In genomic region chr12:113274848-113275247, GRCh38 we compare ENCODE assay signal across 27 cellular contexts. TPM values are rescaled to one million over a fixed set of nuclear protein-coding genes. Genes with fewer than 3 reads are reported as not detected.
DNase-seq lines count a peak whose midpoint lies in the region; ATAC-seq and TF ChIP-seq lines count a peak whose summit lies in the region.
"Had no signal": no experiment of that assay in that cellular context is flagged by ENCODE, and none has a peak within 500 bp of the region (broad histone marks: within the 10 kb centered on the region; RNA-seq: fewer than 3 reads in every experiment).

No MANE protein-coding gene starts in this region.

- no peaks in the 10 kb centered on the region for H4K20me1 ChIP-seq in IMR-90 (ENCODE audit: insufficient read depth, low read length)

- H3K4me1 ChIP-seq in IMR-90 (ENCODE audit: control insufficient read depth, insufficient read depth, low read length), result peaks cover 14% of the 10 kb centered on the region

- H3K27ac Mint-ChIP-seq in activated naive CD8-positive, alpha-beta T cell treated with anti-CD3 and anti-CD28 coated beads, Interleukin-2, amount 10 ng/mL, durations not matched to agents 7 days and 5 days, result peak overlapping the region; percentile 42
- H3K27ac Mint-ChIP-seq in activated naive CD8-positive, alpha-beta T cell treated with anti-CD3 and anti-CD28 coated beads for 36 hours, result no peak overlapping the region
- peak overlapping the region; percentile 78 for H3K27ac Mint-ChIP-seq in neural crest cell (ENCODE audit: unreplicated experiment)
- no peak overlapping the region for H3K27ac Mint-ChIP-seq in mesothelial cell of epicardium
- H3K27ac Mint-ChIP-seq: CD4-positive, alpha-beta T cell had no signal

- no peak overlapping the region for H3K4me2 ChIP-seq in IMR-90 (ENCODE audit: low read depth, low read length)
- H3K4me2 ChIP-seq: A549; BLaER1 treated with 17β-estradiol and CSF1 and Interleukin-3, amounts not matched to agents 10 nM and 100 nM; PC-9 had no signal

- TF ChIP-seq POLR2A in IMR-90 (IDR thresholded peaks at IDR 0.05; ENCODE audit: low read depth, low read length), result no peak

- CTCF ChIA-PET in IMR-90 (lab: Yijun Ruan, JAX), result no interaction called here

- peaks cover 8% of the 10 kb centered on the region; the same call in 1 of the 2 replicates for H3K36me3 ChIP-seq in IMR-90 (ENCODE audit: control insufficient read depth, insufficient read depth, low read length)

- H2AK9ac ChIP-seq in IMR-90 (replicated peaks; ENCODE audit: low read depth, low read length, poor library complexity), result no peak overlapping the region

- no peak overlapping the region for H3K4me3 ChIP-seq in IMR-90 (ENCODE audit: insufficient read depth, low read depth, low read length)
- H3K4me3 ChIP-seq: A549; BLaER1 treated with 17β-estradiol and CSF1 and Interleukin-3, amounts not matched to agents 10 nM and 100 nM; GM12878; PC-9 had no signal

- ATAC-seq in activated naive CD8-positive, alpha-beta T cell treated with anti-CD3 and anti-CD28 coated beads, Interleukin-2, amount 10 ng/mL, durations not matched to agents 7 days and 5 days (ENCODE audit: low read depth), result no peak
- ATAC-seq in IMR-90 (ENCODE audit: low read depth) (no peak), left cardiac atrium (peak; percentile 7 to 53)
- ATAC-seq: A549, GM12878, HCT116 had no signal

- dilution Hi-C loops in IMR-90 (cut with HindIII; ENCODE audit: low sequenced_read_pairs, unreplicated experiment), result no loop called here

- H3K4me1 Mint-ChIP-seq in activated naive CD8-positive, alpha-beta T cell treated with anti-CD3 and anti-CD28 coated beads, Interleukin-2, amount 10 ng/mL, durations not matched to agents 7 days and 5 days, result peaks cover 4% of the 10 kb centered on the region
- peaks cover 11% of the 10 kb centered on the region for H3K4me1 Mint-ChIP-seq in activated naive CD8-positive, alpha-beta T cell treated with anti-CD3 and anti-CD28 coated beads for 36 hours
- H3K4me1 Mint-ChIP-seq in neural crest cell (peaks cover 29% of the 10 kb centered on the region), mesothelial cell of epicardium (peaks cover 13% of the 10 kb centered on the region)

- no peak overlapping the region for H3K14ac ChIP-seq in IMR-90 (replicated peaks; ENCODE audit: low read depth, low read length)

- no peak for TF ChIP-seq RAD21 in IMR-90 (IDR thresholded peaks at IDR 0.05; ENCODE audit: low read length)

- H3K18ac ChIP-seq in IMR-90 (ENCODE audit: low read depth, low read length), result no peak overlapping the region

- intact Hi-C loops in IMR-90 (cut with micrococcal nuclease), result no loop called here
- intact Hi-C loops in left cardiac atrium (cut with DNase I), result no loop called here

- no peaks in the 10 kb centered on the region for H3K9me3 ChIP-seq in IMR-90 (ENCODE audit: control insufficient read depth, insufficient read depth, low read length)
- H3K9me3 ChIP-seq: A549; BLaER1 treated with 17β-estradiol and CSF1 and Interleukin-3, amounts not matched to agents 10 nM and 100 nM had no signal

- no peak overlapping the region for H4K5ac ChIP-seq in IMR-90 (ENCODE audit: low read depth, low read length)

- peak overlapping the region; percentile 11; the same call in 1 of the 2 replicates for H2AK5ac ChIP-seq in IMR-90 (ENCODE audit: low read depth, low read length)

- no peak overlapping the region for H2AFZ ChIP-seq in IMR-90 (replicated peaks; ENCODE audit: low read length, poor library complexity)
- H2AFZ ChIP-seq: PC-9 had no signal

- no peak overlapping the region for H2BK5ac ChIP-seq in IMR-90 (ENCODE audit: low read depth, low read length, poor library complexity, severe bottlenecking)

- H2BK20ac ChIP-seq in IMR-90 (ENCODE audit: low read depth, low read length), result no peak overlapping the region

- H3K4me3 Mint-ChIP-seq in activated naive CD8-positive, alpha-beta T cell treated with anti-CD3 and anti-CD28 coated beads, Interleukin-2, amount 10 ng/mL, durations not matched to agents 7 days and 5 days, result no peak overlapping the region
- no peak overlapping the region for H3K4me3 Mint-ChIP-seq in activated naive CD8-positive, alpha-beta T cell treated with anti-CD3 and anti-CD28 coated beads for 36 hours
- H3K4me3 Mint-ChIP-seq in neural crest cell (no peak overlapping the region), mesothelial cell of epicardium (no peak overlapping the region)
- H3K4me3 Mint-ChIP-seq: CD4-positive, alpha-beta T cell had no signal

- no peaks in the 10 kb centered on the region for H3K79me1 ChIP-seq in IMR-90 (ENCODE audit: low read depth in 1 of 2, low read length in 2 of 2)

- POLR2A ChIA-PET in activated naive CD8-positive, alpha-beta T cell treated with anti-CD3 and anti-CD28 coated beads, Interleukin-2, amount 10 ng/mL, durations not matched to agents 7 days and 5 days (lab: Charles Lee), result no interaction called here
- POLR2A ChIA-PET in IMR-90 (lab: Charles Lee; ENCODE audit: unreplicated experiment), result no interaction called here

- H3K4ac ChIP-seq in IMR-90 (ENCODE audit: low read depth, low read length), result no peak overlapping the region

- no peak overlapping the region for H3K27ac ChIP-seq in IMR-90 (ENCODE audit: insufficient read depth, low read length)
- H3K27ac ChIP-seq: A549; BLaER1 treated with 17β-estradiol and CSF1 and Interleukin-3, amounts not matched to agents 10 nM and 100 nM; PC-9 had no signal

- no peak overlapping the region for H2BK15ac ChIP-seq in IMR-90 (ENCODE audit: low read depth, low read length)

- peaks cover 9% of the 10 kb centered on the region for H3K36me3 Mint-ChIP-seq in activated naive CD8-positive, alpha-beta T cell treated with anti-CD3 and anti-CD28 coated beads, Interleukin-2, amount 10 ng/mL, durations not matched to agents 7 days and 5 days
- H3K36me3 Mint-ChIP-seq in activated naive CD8-positive, alpha-beta T cell treated with anti-CD3 and anti-CD28 coated beads for 36 hours, result peaks cover 14% of the 10 kb centered on the region
- H3K36me3 Mint-ChIP-seq in neural crest cell (ENCODE audit: low read depth), result peaks cover 3% of the 10 kb centered on the region
- H3K36me3 Mint-ChIP-seq in mesothelial cell of epicardium, result peaks cover 4% of the 10 kb centered on the region

- H4K8ac ChIP-seq in IMR-90 (ENCODE audit: low read depth in 2 of 2, low read length in 2 of 2), result no peak overlapping the region

- H3K9me1 ChIP-seq in IMR-90 (ENCODE audit: insufficient read depth, low read length), result peaks cover 25% of the 10 kb centered on the region

- in situ Hi-C loops in IMR-90 (cut with MboI; ENCODE audit: low sequenced_read_pairs), result no loop called here

- no TSS peak for BruUV-seq in IMR-90 (replicated peaks; lab: Mats Ljungman, UMichigan)

- H3K23ac ChIP-seq in IMR-90 (ENCODE audit: low read depth, low read length), result no peak overlapping the region

- H3K9me3 Mint-ChIP-seq in activated naive CD8-positive, alpha-beta T cell treated with anti-CD3 and anti-CD28 coated beads, Interleukin-2, amount 10 ng/mL, durations not matched to agents 7 days and 5 days, result no peaks in the 10 kb centered on the region
- H3K9me3 Mint-ChIP-seq in activated naive CD8-positive, alpha-beta T cell treated with anti-CD3 and anti-CD28 coated beads for 36 hours, result no peaks in the 10 kb centered on the region
- no peaks in the 10 kb centered on the region for H3K9me3 Mint-ChIP-seq in neural crest cell
- H3K9me3 Mint-ChIP-seq in mesothelial cell of epicardium, result no peaks in the 10 kb centered on the region
- H3K9me3 Mint-ChIP-seq: CD4-positive, alpha-beta T cell had no signal

- H4K91ac ChIP-seq in IMR-90 (ENCODE audit: insufficient read depth, low read depth, low read length), result no peak overlapping the region

- no peak overlapping the region for H3K9ac ChIP-seq in IMR-90 (ENCODE audit: low read depth, low read length)
- H3K9ac ChIP-seq: BLaER1 treated with 17β-estradiol and CSF1 and Interleukin-3, amounts not matched to agents 10 nM and 100 nM had no signal

- no peak for DNase-seq in activated naive CD8-positive, alpha-beta T cell treated with anti-CD3 and anti-CD28 coated beads, Interleukin-2, amount 10 ng/mL, durations not matched to agents 7 days and 5 days
- DNase-seq in activated naive CD8-positive, alpha-beta T cell treated with anti-CD3 and anti-CD28 coated beads for 36 hours, result no peak
- DNase-seq in IMR-90 (no peak), left cardiac atrium (peak; percentile 24), neural crest cell (ENCODE audit: low read depth, low spot score) (no peak), mesothelial cell of epicardium (ENCODE audit: low spot score in 2 of 2, unreplicated experiment in 2 of 2) (no peak), NCI-H2107 treated with DMSO at 0.1 percent for 48 hours (lab: John Stamatoyannopoulos, UW; ENCODE audit: unreplicated experiment) (no peak), NCI-H187 (lab: John Stamatoyannopoulos, UW) (no peak)
- DNase-seq: AML-193; CD4-positive, alpha-beta T cell; COR-L47; EL; GDM1; KBM-7; MV-4-11; NCI-H1105; NCI-H1436 treated with DMSO at 0.1 percent for 48 hours; NCI-H1930; NCI-H2107; NCI-H446 treated with DMSO at 0.1 percent for 48 hours; NCI-H526 treated with DMSO at 0.1 percent for 48 hours; PC-9; SHP77 had no signal

- no peak overlapping the region for H3K56ac ChIP-seq in IMR-90 (ENCODE audit: extremely low read depth, insufficient read depth, low read length)

- TF ChIP-seq CTCF in IMR-90 (conservative IDR thresholded peaks at IDR 0.05; ENCODE audit: low read depth, low read length) (no peak), neural crest cell (conservative IDR thresholded peaks at IDR 0.05) (no peak), mesothelial cell of epicardium (IDR thresholded peaks at IDR 0.05; ENCODE audit: unreplicated experiment) (no peak)

- H3K27me3 ChIP-seq in IMR-90 (ENCODE audit: control insufficient read depth, insufficient read depth, low read length), result no peaks in the 10 kb centered on the region
- H3K27me3 ChIP-seq: BLaER1 treated with 17β-estradiol and CSF1 and Interleukin-3, amounts not matched to agents 10 nM and 100 nM had no signal

- H2BK120ac ChIP-seq in IMR-90 (ENCODE audit: low read depth, low read length), result no peak overlapping the region

- 100% methylated on average over 1 of the region's 8 CpGs; no CpG with 5 or more reads in 1 of the 2 experiments for WGBS in IMR-90 (ENCODE audit: extremely low coverage in 2 of 2, insufficient read length in 1 of 2), 2 experiments

- no peaks in the 10 kb centered on the region for H3K27me3 Mint-ChIP-seq in activated naive CD8-positive, alpha-beta T cell treated with anti-CD3 and anti-CD28 coated beads, Interleukin-2, amount 10 ng/mL, durations not matched to agents 7 days and 5 days
- H3K27me3 Mint-ChIP-seq in activated naive CD8-positive, alpha-beta T cell treated with anti-CD3 and anti-CD28 coated beads for 36 hours, result no peaks in the 10 kb centered on the region
- no peaks in the 10 kb centered on the region for H3K27me3 Mint-ChIP-seq in neural crest cell (ENCODE audit: low read depth)
- H3K27me3 Mint-ChIP-seq in mesothelial cell of epicardium (ENCODE audit: low read depth), result no peaks in the 10 kb centered on the region
- H3K27me3 Mint-ChIP-seq: CD4-positive, alpha-beta T cell had no signal

RNA-seq across cellular contexts. Expression of gene TPCN1, which starts 53.6 kb away (rescaled TPM):
- 10 to 100 TPM; 29.9 to 32.0 TPM for total RNA-seq in activated naive CD8-positive, alpha-beta T cell treated with anti-CD3 and anti-CD28 coated beads, Interleukin-2, amount 10 ng/mL, durations not matched to agents 7 days and 5 days
- total RNA-seq in activated naive CD8-positive, alpha-beta T cell treated with anti-CD3 and anti-CD28 coated beads for 36 hours, result 10 to 100 TPM; 20.5 to 25.0 TPM
- total RNA-seq in IMR-90 (2012; rRNA removed) (2.0 and 2.5 TPM in 2 replicates), left cardiac atrium (10 to 100 TPM; 66.1 to 80.6 TPM), neural crest cell (18.3 and 18.9 TPM in 2 replicates), mesothelial cell of epicardium (40.0 to 46.0 TPM (median 42.7 TPM) in 3 replicates)
- 10.4 and 13.2 TPM in 2 replicates for polyA plus RNA-seq in IMR-90 (2012; rRNA removed)
- 7.7 and 13.8 TPM in 2 replicates for polyA plus RNA-seq in IMR-90 (2012; cell fraction: cytosol; rRNA removed)
- polyA plus RNA-seq in IMR-90 (2012; cell fraction: nucleus; rRNA removed; ENCODE audit: low replicate concordance), result 58.1 and 63.1 TPM in 2 replicates

Comparison
In these comparisons a context has a peak if more than half of its experiments do, and no peak if none do; other contexts are left out.
1. H3K27ac Mint-ChIP-seq: peak in activated naive CD8-positive, alpha-beta T cell treated with anti-CD3 and anti-CD28 coated beads, Interleukin-2, amount 10 ng/mL, durations not matched to agents 7 days and 5 days (single experiment) and neural crest cell (single experiment); none in activated naive CD8-positive, alpha-beta T cell treated with anti-CD3 and anti-CD28 coated beads for 36 hours (single experiment) and mesothelial cell of epicardium (single experiment).
2. ATAC-seq: peak in left cardiac atrium (2 of 2); none in activated naive CD8-positive, alpha-beta T cell treated with anti-CD3 and anti-CD28 coated beads, Interleukin-2, amount 10 ng/mL, durations not matched to agents 7 days and 5 days (single experiment) and IMR-90 (single experiment).